In genomic region chr10:11212285-11212684, GRCh38 we compare ENCODE assay signal across 16 cellular contexts.
A peak's percentile ranks its signal among the peaks of the same experiment; 100 is the strongest.
DNase-seq lines count a peak whose midpoint lies in the region; ATAC-seq lines count a peak whose summit lies in the region.
"Had no signal": no experiment of that assay in that cellular context is flagged by ENCODE, and none has a peak within 500 bp of the region (broad histone marks: within the 10 kb centered on the region; RNA-seq: fewer than 3 reads in every experiment).

No MANE protein-coding gene starts in this region.

- peak overlapping the region; percentile 76 for H3K27ac ChIP-seq in CD4-positive, CD25-positive, alpha-beta regulatory T cell (ENCODE audit: insufficient read depth, low read length, poor library complexity, severe bottlenecking)
- H3K27ac ChIP-seq: KMS-11, SJCRH30 had no signal

- H3K4me1 Mint-ChIP-seq in activated CD4-positive, alpha-beta T cell treated with anti-CD3 and anti-CD28 coated beads for 36 hours = peaks cover 99% of the 10 kb centered on the region
- H3K4me1 Mint-ChIP-seq in CD4-positive, CD25-positive, alpha-beta regulatory T cell = peaks cover 52 to 99% (median 91%) of the 10 kb centered on the region in 4 donors
- H3K4me1 Mint-ChIP-seq in activated T-helper 17 cell treated with anti-CD3 and anti-CD28 coated beads, Interleukin-2, amount 50 U/mL, for 72 hours = peaks cover 88% of the 10 kb centered on the region
- H3K4me1 Mint-ChIP-seq in naive B cell = peaks cover 81 to 97% (median 92%) of the 10 kb centered on the region in 3 donors

- peaks cover 69% of the 10 kb centered on the region for H3K36me3 ChIP-seq in CD4-positive, CD25-positive, alpha-beta regulatory T cell (ENCODE audit: control insufficient read depth, insufficient read depth, low read length)

- H3K27me3 ChIP-seq in CD4-positive, CD25-positive, alpha-beta regulatory T cell (ENCODE audit: control insufficient read depth, insufficient read depth, low read length) = no peaks in the 10 kb centered on the region
- H3K27me3 ChIP-seq: SJCRH30 had no signal

- H3K4me3 Mint-ChIP-seq in activated CD4-positive, alpha-beta T cell treated with anti-CD3 and anti-CD28 coated beads for 36 hours = peak overlapping the region; percentile 55
- peak overlapping the region; percentile 53 to 80 (median 73) for H3K4me3 Mint-ChIP-seq in CD4-positive, CD25-positive, alpha-beta regulatory T cell
- H3K4me3 Mint-ChIP-seq in activated T-helper 17 cell treated with anti-CD3 and anti-CD28 coated beads, Interleukin-2, amount 50 U/mL, for 72 hours = peak overlapping the region; percentile 89
- peak overlapping the region; percentile 2 to 84 (median 28) for H3K4me3 Mint-ChIP-seq in naive B cell

- in situ Hi-C loops in ACHN (cut with HindIII; ENCODE audit: low pct_ligation_motif_present, low pct_unique_long_range_greater_than_20kb, low sequenced_read_pairs) = no loop called here

- H3K9me3 ChIP-seq in CD4-positive, CD25-positive, alpha-beta regulatory T cell (ENCODE audit: control insufficient read depth in 2 of 2, low read length in 2 of 2) = no peaks in the 10 kb centered on the region

- DNase-seq in activated CD4-positive, alpha-beta T cell treated with anti-CD3 and anti-CD28 coated beads for 36 hours = no peak
- no peak for DNase-seq in activated CD4-positive, alpha-beta T cell treated with anti-CD3 and anti-CD28 coated beads, Interleukin-2, amount 50 U/mL, for 48 hours
- no peak for DNase-seq in CD4-positive, CD25-positive, alpha-beta regulatory T cell
- DNase-seq in naive B cell = no peak
- DNase-seq in ACHN = no peak
- no peak for DNase-seq in NOMO-1 treated with DMSO at 0.1 percent for 48 hours (lab: John Stamatoyannopoulos, UW; ENCODE audit: unreplicated experiment)
- DNase-seq: activated gamma-delta T cell treated with Interleukin-2 at 50 U/mL for 16 hours, dorsolateral prefrontal cortex, NCI-H1092, NCI-H748 treated with DMSO at 0.1 percent for 48 hours, SJCRH30 had no signal

- POLR2A ChIA-PET in activated CD4-positive, alpha-beta T cell treated with anti-CD3 and anti-CD28 coated beads for 36 hours (lab: Charles Lee) = interaction anchor here (1.1 to 1.4 kb wide), 2 partner anchors 14 to 23 kb away, joined by 3 to 5 read pairs; no protein-coding TSS in a partner anchor

- no peaks in the 10 kb centered on the region for H3K9me3 Mint-ChIP-seq in activated CD4-positive, alpha-beta T cell treated with anti-CD3 and anti-CD28 coated beads for 36 hours (ENCODE audit: low read depth)
- H3K9me3 Mint-ChIP-seq in CD4-positive, CD25-positive, alpha-beta regulatory T cell = no peaks in the 10 kb centered on the region
- H3K9me3 Mint-ChIP-seq in activated T-helper 17 cell treated with anti-CD3 and anti-CD28 coated beads, Interleukin-2, amount 50 U/mL, for 72 hours = no peaks in the 10 kb centered on the region
- H3K9me3 Mint-ChIP-seq in naive B cell = no peaks in the 10 kb centered on the region

- peak overlapping the region; percentile 97 for H3K27ac Mint-ChIP-seq in activated CD4-positive, alpha-beta T cell treated with anti-CD3 and anti-CD28 coated beads for 36 hours
- H3K27ac Mint-ChIP-seq in CD4-positive, CD25-positive, alpha-beta regulatory T cell = peak overlapping the region; percentile 79 to 97 (median 91)
- peak overlapping the region; percentile 96 for H3K27ac Mint-ChIP-seq in activated T-helper 17 cell treated with anti-CD3 and anti-CD28 coated beads, Interleukin-2, amount 50 U/mL, for 72 hours
- H3K27ac Mint-ChIP-seq in naive B cell = peak overlapping the region; percentile 62 to 98 (median 90)

- intact Hi-C loops in activated CD4-positive, alpha-beta T cell treated with anti-CD3 and anti-CD28 coated beads for 36 hours (cut with DNase I, micrococcal nuclease) = no loop called here

- ATAC-seq in activated CD4-positive, alpha-beta T cell treated with anti-CD3 and anti-CD28 coated beads for 36 hours = peak; percentile 40
- ATAC-seq in CD4-positive, CD25-positive, alpha-beta regulatory T cell (ENCODE audit: low read depth in 2 of 2) = no peak
- ATAC-seq in activated T-helper 17 cell treated with anti-CD3 and anti-CD28 coated beads, Interleukin-2, amount 50 U/mL, for 72 hours (replicated peaks) = peak; percentile 41
- no peak for ATAC-seq in naive B cell (ENCODE audit: low read depth in 2 of 2)
- no peak for ATAC-seq in HG03378 (IDR thresholded peaks at IDR 0.05; ENCODE audit: unreplicated experiment)
- ATAC-seq: HCT116 had no signal

- H3K4me3 ChIP-seq in CD4-positive, CD25-positive, alpha-beta regulatory T cell (ENCODE audit: low read depth, low read length) = peak overlapping the region; percentile 82
- H3K4me3 ChIP-seq: dorsolateral prefrontal cortex, lung, SJCRH30 had no signal

- peaks cover 100% of the 10 kb centered on the region for H3K4me1 ChIP-seq in CD4-positive, CD25-positive, alpha-beta regulatory T cell (ENCODE audit: control insufficient read depth, insufficient read depth, low read length, poor library complexity, severe bottlenecking)

- no peaks in the 10 kb centered on the region for H3K27me3 Mint-ChIP-seq in activated CD4-positive, alpha-beta T cell treated with anti-CD3 and anti-CD28 coated beads for 36 hours
- H3K27me3 Mint-ChIP-seq in CD4-positive, CD25-positive, alpha-beta regulatory T cell = no peaks in the 10 kb centered on the region
- H3K27me3 Mint-ChIP-seq in activated T-helper 17 cell treated with anti-CD3 and anti-CD28 coated beads, Interleukin-2, amount 50 U/mL, for 72 hours = no peaks in the 10 kb centered on the region
- no peaks in the 10 kb centered on the region for H3K27me3 Mint-ChIP-seq in naive B cell

- CTCF ChIA-PET in activated CD4-positive, alpha-beta T cell treated with anti-CD3 and anti-CD28 coated beads for 36 hours (lab: Charles Lee) = interaction anchor here (0.7 to 3.3 kb wide), 4 partner anchors 14 to 67 kb away, joined by 3 to 15 read pairs (median 4); no protein-coding TSS in a partner anchor

- H3K36me3 Mint-ChIP-seq in activated CD4-positive, alpha-beta T cell treated with anti-CD3 and anti-CD28 coated beads for 36 hours (ENCODE audit: low read depth) = peaks cover 74% of the 10 kb centered on the region
- H3K36me3 Mint-ChIP-seq in CD4-positive, CD25-positive, alpha-beta regulatory T cell = peaks cover 64% of the 10 kb centered on the region
- no peaks in the 10 kb centered on the region for H3K36me3 Mint-ChIP-seq in activated T-helper 17 cell treated with anti-CD3 and anti-CD28 coated beads, Interleukin-2, amount 50 U/mL, for 72 hours (ENCODE audit: low read depth)
- peaks cover 9 to 29% of the 10 kb centered on the region in 2 donors for H3K36me3 Mint-ChIP-seq in naive B cell

Comparison
In these comparisons a context has a peak if more than half of its experiments do, and no peak if none do; other contexts are left out.
1. ATAC-seq: peak in activated CD4-positive, alpha-beta T cell treated with anti-CD3 and anti-CD28 coated beads for 36 hours (single experiment) and activated T-helper 17 cell treated with anti-CD3 and anti-CD28 coated beads, Interleukin-2, amount 50 U/mL, for 72 hours (single experiment); none in CD4-positive, CD25-positive, alpha-beta regulatory T cell (0 of 2), naive B cell (0 of 2) and HG03378 (single experiment).
2. H3K4me3 Mint-ChIP-seq: peak in every context shown above with its lines; median percentile 89 in activated T-helper 17 cell treated with anti-CD3 and anti-CD28 coated beads, Interleukin-2, amount 50 U/mL, for 72 hours; 73 in CD4-positive, CD25-positive, alpha-beta regulatory T cell; 55 in activated CD4-positive, alpha-beta T cell treated with anti-CD3 and anti-CD28 coated beads for 36 hours; 28 in naive B cell.
3. Peak in every context shown above with its lines, with median percentiles within 50 percentile points of each other: H3K27ac Mint-ChIP-seq.